In genomic region chr12:31874961-31875608, GRCh38 we compare ENCODE assay signal across 8 cellular contexts.
DNase-seq lines count a peak whose midpoint lies in the region; ATAC-seq and TF ChIP-seq lines count a peak whose summit lies in the region.

No MANE protein-coding gene starts in this region.

- H3K4me1 ChIP-seq in mucosa of descending colon (ENCODE audit: low read depth), result no peaks in the 10 kb centered on the region

- H3K27ac Mint-ChIP-seq in stimulated activated naive B cell treated with anti-CD40 and anti-IgM and Interleukin-4, amounts not matched to agents 10 μg/mL and 1 μg/mL and 100 μg/mL, for 72 hours, result peak overlapping the region; percentile 100

- H3K4me1 Mint-ChIP-seq in stimulated activated naive B cell treated with anti-CD40 and anti-IgM and Interleukin-4, amounts not matched to agents 10 μg/mL and 1 μg/mL and 100 μg/mL, for 72 hours, result peaks cover 57 to 81% of the 10 kb centered on the region in 2 donors

- no peaks in the 10 kb centered on the region for H3K27me3 Mint-ChIP-seq in stimulated activated naive B cell treated with anti-CD40 and anti-IgM and Interleukin-4, amounts not matched to agents 10 μg/mL and 1 μg/mL and 100 μg/mL, for 72 hours

- H3K9me3 ChIP-seq in mucosa of descending colon, result no peaks in the 10 kb centered on the region

- no peaks in the 10 kb centered on the region for H3K36me3 ChIP-seq in mucosa of descending colon (ENCODE audit: low read depth)

- ATAC-seq in GM18511 (IDR thresholded peaks at IDR 0.05; ENCODE audit: unreplicated experiment), result peak; percentile 92
- peak; percentile 86 for ATAC-seq in HG03354 (IDR thresholded peaks at IDR 0.05; ENCODE audit: poor library complexity, severe bottlenecking, unreplicated experiment)
- peak; percentile 86 for ATAC-seq in mucosa of descending colon
- ATAC-seq in stimulated activated naive B cell treated with anti-CD40 and anti-IgM and Interleukin-4, amounts not matched to agents 10 μg/mL and 1 μg/mL and 100 μg/mL, for 72 hours (replicated peaks), result peak; percentile 93 to 94
- no peak for ATAC-seq in HG03025 (IDR thresholded peaks at IDR 0.05; ENCODE audit: low FRiP score, unreplicated experiment)

- peaks cover 19 to 48% of the 10 kb centered on the region in 2 donors for H3K36me3 Mint-ChIP-seq in stimulated activated naive B cell treated with anti-CD40 and anti-IgM and Interleukin-4, amounts not matched to agents 10 μg/mL and 1 μg/mL and 100 μg/mL, for 72 hours

- intact Hi-C loops in mucosa of descending colon (cut with DNase I, micrococcal nuclease), result no loop called here

- no peak overlapping the region for H3K4me3 ChIP-seq in mucosa of descending colon

- no peak for TF ChIP-seq CTCF in mucosa of descending colon (IDR thresholded peaks at IDR 0.05)

- peaks cover 7 to 14% of the 10 kb centered on the region in 2 donors for H3K9me3 Mint-ChIP-seq in stimulated activated naive B cell treated with anti-CD40 and anti-IgM and Interleukin-4, amounts not matched to agents 10 μg/mL and 1 μg/mL and 100 μg/mL, for 72 hours

- peak; percentile 42 for DNase-seq in activated CD4-positive, CD25-positive, alpha-beta regulatory T cell treated with anti-CD3 and anti-CD28 coated beads, Interleukin-2, amount 50 U/mL, for 16 hours (ENCODE audit: low read depth, low spot score)
- peak; percentile 75 for DNase-seq in central memory CD4-positive, alpha-beta T cell
- peak; percentile 33 to 75 (median 35) for DNase-seq in mucosa of descending colon
- DNase-seq in stimulated activated naive B cell treated with anti-CD40 and anti-IgM and Interleukin-4, amounts not matched to agents 10 μg/mL and 1 μg/mL and 100 μg/mL, for 72 hours, result peak; percentile 84
- no peak for DNase-seq in NK-92 (lab: John Stamatoyannopoulos, UW; ENCODE audit: unreplicated experiment)

- peak overlapping the region; percentile 79 to 88 for H3K4me3 Mint-ChIP-seq in stimulated activated naive B cell treated with anti-CD40 and anti-IgM and Interleukin-4, amounts not matched to agents 10 μg/mL and 1 μg/mL and 100 μg/mL, for 72 hours
